ENCODE assay signal across 38 cellular contexts in genomic region chr13:24723206-24723605, GRCh38. TPM values are rescaled to one million over a fixed set of nuclear protein-coding genes. Genes with fewer than 3 reads are reported as not detected.
"Had no signal": no experiment of that assay in that cellular context is flagged by ENCODE, and none has a peak within 500 bp of the region (broad histone marks: within the 10 kb centered on the region; RNA-seq: fewer than 3 reads in every experiment).

No MANE protein-coding gene starts in this region.

- H3K36me3 ChIP-seq: ascending aorta, cardiac muscle cell had no signal

- DNase-seq: activated B cell treated with CpG ODN at 0.5 μM for 24 hours; activated CD4-positive, alpha-beta memory T cell treated with anti-CD3 and anti-CD28 coated beads for 36 hours; activated CD4-positive, alpha-beta T cell treated with anti-CD3 and anti-CD28 coated beads for 4 hours; activated CD4-positive, alpha-beta T cell treated with anti-CD3 and anti-CD28 coated beads, Interleukin-2, amount 10 ng/mL, durations not matched to agents 24 days and 14 days; activated CD4-positive, alpha-beta T cell treated with anti-CD3 and anti-CD28 coated beads, Interleukin-2, amount 50 U/mL, for 1 hour; activated CD4-positive, alpha-beta T cell treated with anti-CD3 and anti-CD28 coated beads, Interleukin-2, amount 50 U/mL, for 4 hours; activated CD4-positive, CD25-positive, alpha-beta regulatory T cell treated with anti-CD3 and anti-CD28 coated beads, Interleukin-2, amount 50 U/mL, for 72 hours; activated CD8-positive, alpha-beta memory T cell treated with anti-CD3 and anti-CD28 coated beads, Interleukin-2, amount 50 U/mL, for 4 hours; activated CD8-positive, alpha-beta T cell treated with anti-CD3 and anti-CD28 coated beads for 36 hours; activated effector memory CD4-positive, alpha-beta T cell treated with anti-CD3 and anti-CD28 coated beads, Interleukin-2, amount 50 U/mL, for 16 hours; activated naive CD4-positive, alpha-beta T cell treated with anti-CD3 and anti-CD28 coated beads, Interleukin-2, amount 10 ng/mL, durations not matched to agents 7 days and 5 days; activated naive CD4-positive, alpha-beta T cell treated with Interleukin-2 at 50 U/mL for 16 hours; activated naive CD8-positive, alpha-beta T cell treated with anti-CD3 and anti-CD28 coated beads, Interleukin-2, amount 10 ng/mL, durations not matched to agents 7 days and 5 days; activated naive CD8-positive, alpha-beta T cell treated with anti-CD3 and anti-CD28 coated beads, Interleukin-2, amount 50 U/mL, for 24 hours; activated T-cell treated with anti-CD3 and anti-CD28 coated beads for 4 hours; activated T-cell treated with anti-CD3 and anti-CD28 coated beads, Interleukin-2, amount 50 U/mL, for 1 hour; activated T-cell treated with anti-CD3 and anti-CD28 coated beads, Interleukin-2, amount 50 U/mL, for 48 hours; amygdala; anterior cingulate cortex; caudate nucleus; cerebellar nuclear complex; T-helper 1 cell; T-helper 2 cell; T-helper 9 cell had no signal

- H3K4me3 Mint-ChIP-seq: activated B cell treated with CpG ODN at 0.5 μM for 24 hours; activated CD4-positive, alpha-beta memory T cell treated with anti-CD3 and anti-CD28 coated beads for 36 hours; activated CD4-positive, alpha-beta T cell treated with anti-CD3 and anti-CD28 coated beads, Interleukin-2, amount 10 ng/mL, durations not matched to agents 24 days and 14 days; activated CD8-positive, alpha-beta T cell treated with anti-CD3 and anti-CD28 coated beads for 36 hours; activated naive CD4-positive, alpha-beta T cell treated with anti-CD3 and anti-CD28 coated beads, Interleukin-2, amount 10 ng/mL, durations not matched to agents 7 days and 5 days; activated naive CD4-positive, alpha-beta T cell treated with anti-CD3 and anti-CD28 coated beads, Interleukin-2, amount 50 U/mL, for 24 hours; activated naive CD8-positive, alpha-beta T cell; activated naive CD8-positive, alpha-beta T cell treated with anti-CD3 and anti-CD28 coated beads, Interleukin-2, amount 10 ng/mL, durations not matched to agents 7 days and 5 days; activated naive CD8-positive, alpha-beta T cell treated with anti-CD3 and anti-CD28 coated beads, Interleukin-2, amount 50 U/mL, for 24 hours; activated T-helper 1 cell treated with anti-CD3 and anti-CD28 coated beads, Interleukin-12 subunit alpha, Interleukin-12 subunit beta, Interleukin-2, Interleukin-4 antibody, amounts not matched to agents 30 ng/mL and 10 ng/mL and 1 ng/mL, durations not matched to agents 14 hours and 24 hours and 36 hours; activated T-helper 17 cell treated with anti-CD3 and anti-CD28 coated beads, Interleukin-2, amount 50 U/mL, for 72 hours; brain; central memory CD8-positive, alpha-beta T cell; T-helper 1 cell treated with Interleukin-12 subunit alpha and Interleukin-12 subunit beta and Interleukin-4 antibody, amounts not matched to agents 30 μg/mL and 1 μg/mL, for 36 hours; T-helper 2 cell treated with Interferon-gamma antibody and Interleukin-4, amounts not matched to agents 5 μg/mL and 100 μg/mL, for 36 hours had no signal

- H3K27me3 ChIP-seq: ascending aorta, cardiac muscle cell had no signal

- H3K9me3 ChIP-seq: ascending aorta had no signal

- H3K9me3 Mint-ChIP-seq: activated B cell treated with CpG ODN at 0.5 μM for 24 hours; activated CD4-positive, alpha-beta memory T cell treated with anti-CD3 and anti-CD28 coated beads for 36 hours; activated CD4-positive, alpha-beta T cell treated with anti-CD3 and anti-CD28 coated beads, Interleukin-2, amount 10 ng/mL, durations not matched to agents 24 days and 14 days; activated CD8-positive, alpha-beta T cell treated with anti-CD3 and anti-CD28 coated beads for 36 hours; activated naive CD4-positive, alpha-beta T cell treated with anti-CD3 and anti-CD28 coated beads, Interleukin-2, amount 10 ng/mL, durations not matched to agents 7 days and 5 days; activated naive CD4-positive, alpha-beta T cell treated with anti-CD3 and anti-CD28 coated beads, Interleukin-2, amount 50 U/mL, for 24 hours; activated naive CD8-positive, alpha-beta T cell treated with anti-CD3 and anti-CD28 coated beads, Interleukin-2, amount 10 ng/mL, durations not matched to agents 7 days and 5 days; activated naive CD8-positive, alpha-beta T cell treated with anti-CD3 and anti-CD28 coated beads, Interleukin-2, amount 50 U/mL, for 24 hours; activated T-helper 1 cell treated with anti-CD3 and anti-CD28 coated beads, Interleukin-12 subunit alpha, Interleukin-12 subunit beta, Interleukin-2, Interleukin-4 antibody, amounts not matched to agents 30 ng/mL and 10 ng/mL and 1 ng/mL, durations not matched to agents 14 hours and 24 hours and 36 hours; activated T-helper 17 cell treated with anti-CD3 and anti-CD28 coated beads, Interleukin-2, amount 50 U/mL, for 72 hours; central memory CD8-positive, alpha-beta T cell; T-helper 1 cell treated with Interleukin-12 subunit alpha and Interleukin-12 subunit beta and Interleukin-4 antibody, amounts not matched to agents 30 μg/mL and 1 μg/mL, for 36 hours; T-helper 2 cell treated with Interferon-gamma antibody and Interleukin-4, amounts not matched to agents 5 μg/mL and 100 μg/mL, for 36 hours had no signal

- H3K4me1 ChIP-seq: ascending aorta had no signal

- H3K27me3 Mint-ChIP-seq: activated naive CD8-positive, alpha-beta T cell had no signal

- ATAC-seq: activated CD8-positive, alpha-beta T cell treated with anti-CD3 and anti-CD28 coated beads for 36 hours; activated naive CD8-positive, alpha-beta T cell treated with anti-CD3 and anti-CD28 coated beads, Interleukin-2, amount 50 U/mL, for 24 hours; activated T-helper 17 cell treated with anti-CD3 and anti-CD28 coated beads, Interleukin-2, amount 50 U/mL, for 72 hours had no signal

- H3K4me1 Mint-ChIP-seq: activated B cell treated with CpG ODN at 0.5 μM for 24 hours; activated naive CD4-positive, alpha-beta T cell treated with anti-CD3 and anti-CD28 coated beads, Interleukin-2, amount 50 U/mL, for 24 hours; activated naive CD8-positive, alpha-beta T cell treated with anti-CD3 and anti-CD28 coated beads, Interleukin-2, amount 50 U/mL, for 24 hours; activated T-helper 17 cell treated with anti-CD3 and anti-CD28 coated beads, Interleukin-2, amount 50 U/mL, for 72 hours; brain; central memory CD8-positive, alpha-beta T cell had no signal

- H3K27ac ChIP-seq: ascending aorta, cardiac muscle cell, VCaP had no signal

- H3K36me3 Mint-ChIP-seq: activated CD4-positive, alpha-beta memory T cell treated with anti-CD3 and anti-CD28 coated beads for 36 hours; activated naive CD4-positive, alpha-beta T cell treated with anti-CD3 and anti-CD28 coated beads, Interleukin-2, amount 10 ng/mL, durations not matched to agents 7 days and 5 days; activated naive CD4-positive, alpha-beta T cell treated with anti-CD3 and anti-CD28 coated beads, Interleukin-2, amount 50 U/mL, for 24 hours; activated naive CD8-positive, alpha-beta T cell; activated naive CD8-positive, alpha-beta T cell treated with anti-CD3 and anti-CD28 coated beads, Interleukin-2, amount 10 ng/mL, durations not matched to agents 7 days and 5 days; brain had no signal

- H3K27ac Mint-ChIP-seq: activated B cell treated with CpG ODN at 0.5 μM for 24 hours; activated CD4-positive, alpha-beta memory T cell treated with anti-CD3 and anti-CD28 coated beads for 36 hours; activated CD4-positive, alpha-beta T cell treated with anti-CD3 and anti-CD28 coated beads, Interleukin-2, amount 10 ng/mL, durations not matched to agents 24 days and 14 days; activated CD8-positive, alpha-beta T cell treated with anti-CD3 and anti-CD28 coated beads for 36 hours; activated naive CD4-positive, alpha-beta T cell treated with anti-CD3 and anti-CD28 coated beads, Interleukin-2, amount 10 ng/mL, durations not matched to agents 7 days and 5 days; activated naive CD4-positive, alpha-beta T cell treated with anti-CD3 and anti-CD28 coated beads, Interleukin-2, amount 50 U/mL, for 24 hours; activated naive CD8-positive, alpha-beta T cell; activated naive CD8-positive, alpha-beta T cell treated with anti-CD3 and anti-CD28 coated beads, Interleukin-2, amount 10 ng/mL, durations not matched to agents 7 days and 5 days; activated naive CD8-positive, alpha-beta T cell treated with anti-CD3 and anti-CD28 coated beads, Interleukin-2, amount 50 U/mL, for 24 hours; activated T-helper 1 cell treated with anti-CD3 and anti-CD28 coated beads, Interleukin-12 subunit alpha, Interleukin-12 subunit beta, Interleukin-2, Interleukin-4 antibody, amounts not matched to agents 30 ng/mL and 10 ng/mL and 1 ng/mL, durations not matched to agents 14 hours and 24 hours and 36 hours; activated T-helper 17 cell treated with anti-CD3 and anti-CD28 coated beads, Interleukin-2, amount 50 U/mL, for 72 hours; brain; T-helper 1 cell treated with Interleukin-12 subunit alpha and Interleukin-12 subunit beta and Interleukin-4 antibody, amounts not matched to agents 30 μg/mL and 1 μg/mL, for 36 hours; T-helper 2 cell treated with Interferon-gamma antibody and Interleukin-4, amounts not matched to agents 5 μg/mL and 100 μg/mL, for 36 hours had no signal

- H3K4me3 ChIP-seq: ascending aorta, cardiac muscle cell had no signal

RNA-seq across cellular contexts. Expression of gene RNF17, which starts 40.8 kb away (rescaled TPM):
- total RNA-seq: activated B cell treated with CpG ODN at 0.5 μM for 24 hours; activated CD4-positive, alpha-beta memory T cell treated with anti-CD3 and anti-CD28 coated beads for 36 hours; activated CD4-positive, alpha-beta T cell treated with anti-CD3 and anti-CD28 coated beads, Interleukin-2, amount 10 ng/mL, durations not matched to agents 24 days and 14 days; activated CD8-positive, alpha-beta memory T cell treated with anti-CD3 and anti-CD28 coated beads for 36 hours; activated CD8-positive, alpha-beta T cell treated with anti-CD3 and anti-CD28 coated beads for 36 hours; activated naive CD8-positive, alpha-beta T cell treated with anti-CD3 and anti-CD28 coated beads, Interleukin-2, amount 10 ng/mL, durations not matched to agents 7 days and 5 days; activated T-helper 1 cell treated with anti-CD3 and anti-CD28 coated beads, Interleukin-12 subunit alpha, Interleukin-12 subunit beta, Interleukin-2, Interleukin-4 antibody, amounts not matched to agents 30 ng/mL and 10 ng/mL and 1 ng/mL, durations not matched to agents 14 hours and 24 hours and 36 hours; ascending aorta; bronchial epithelial cell; cardiac muscle cell; chondrocyte had no signal
- polyA plus RNA-seq: cardiac muscle cell had no signal

RNA-seq across cellular contexts. Expression of gene ATP12A, which starts 43.0 kb away (rescaled TPM):
- total RNA-seq: activated B cell treated with CpG ODN at 0.5 μM for 24 hours; activated naive CD8-positive, alpha-beta T cell treated with anti-CD3 and anti-CD28 coated beads, Interleukin-2, amount 10 ng/mL, durations not matched to agents 7 days and 5 days; ascending aorta; cardiac muscle cell; chondrocyte had no signal
- polyA plus RNA-seq: cardiac muscle cell had no signal
